ENCODE assay signal across 9 cellular contexts in the genomic region with DNA sequence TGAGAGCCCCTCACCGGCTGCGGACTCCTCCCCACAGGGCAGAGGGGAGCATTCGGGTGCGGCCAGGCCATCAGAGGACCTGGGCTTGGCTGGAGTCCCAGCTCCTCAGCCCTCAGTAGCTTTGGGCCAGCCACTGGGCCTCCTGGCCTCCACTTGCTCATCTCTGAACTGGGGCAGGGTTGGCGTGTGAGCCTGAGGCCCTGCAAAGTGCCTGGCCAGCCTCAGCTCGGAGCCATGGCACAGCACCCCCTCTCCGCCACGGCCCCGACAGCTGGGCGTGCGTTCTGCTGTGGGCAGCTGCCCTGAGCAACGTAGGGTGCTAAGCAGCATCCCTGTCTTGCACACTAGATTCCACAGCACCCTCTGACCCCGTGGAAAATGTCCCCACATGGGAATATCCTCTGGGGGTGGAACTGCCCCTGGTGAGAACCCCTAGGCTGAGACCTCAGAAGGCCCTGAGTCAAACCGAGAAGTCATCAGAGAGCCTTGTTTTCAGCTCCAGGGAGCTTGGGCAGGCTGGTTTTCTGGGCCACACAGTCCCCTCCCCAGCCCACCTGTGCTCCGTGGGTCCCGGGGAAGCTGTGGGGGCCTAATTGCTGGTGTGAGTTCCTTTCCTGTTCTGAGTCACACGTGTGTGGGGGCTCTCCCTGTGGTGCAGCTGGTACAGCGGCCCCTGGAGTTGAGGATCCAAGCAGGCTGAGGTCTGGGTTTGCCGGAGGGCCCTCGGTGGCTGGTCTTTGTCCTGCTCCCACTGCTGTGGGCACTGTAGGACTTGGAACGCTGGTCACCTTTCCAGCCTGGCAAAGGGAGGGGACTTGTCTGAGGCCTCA. TPM values are rescaled to one million over a fixed set of nuclear protein-coding genes. Genes with fewer than 3 reads are reported as not detected.
DNase-seq lines count a peak whose midpoint lies in the region; ATAC-seq and TF ChIP-seq lines count a peak whose summit lies in the region.
"Had no signal": no experiment of that assay in that cellular context is flagged by ENCODE, and none has a peak within 500 bp of the region (broad histone marks: within the 10 kb centered on the region; RNA-seq: fewer than 3 reads in every experiment).

No MANE protein-coding gene starts in this region.

- TF ChIP-seq CTCF in OCI-LY3 (IDR thresholded peaks at IDR 0.05; ENCODE audit: low read depth, low read length): peak; percentile 39

- ATAC-seq in GM18907 (IDR thresholded peaks at IDR 0.05; ENCODE audit: unreplicated experiment) (peak; percentile 67), HG02885 (IDR thresholded peaks at IDR 0.05; ENCODE audit: poor library complexity, unreplicated experiment) (peak; percentile 67)

- DNase-seq in effector memory CD4-positive, alpha-beta T cell: no peak
- DNase-seq in SJCRH30 (no peak), globus pallidus (ENCODE audit: low spot score) (no peak), retina (no peak)

- H3K27ac ChIP-seq in BLaER1 (peak overlapping the region; percentile 96), OCI-LY3 (ENCODE audit: low read length) (peak overlapping the region; percentile 92), SJCRH30 (no peak overlapping the region)
- no peak overlapping the region for H3K27ac ChIP-seq in effector memory CD4-positive, alpha-beta T cell (ENCODE audit: insufficient read depth, low read length, poor library complexity, severe bottlenecking)

- H3K4me3 ChIP-seq in BLaER1 (peak overlapping the region; percentile 56), OCI-LY3 (ENCODE audit: low read length) (peak overlapping the region; percentile 77), SJCRH30 (no peak overlapping the region)
- no peak overlapping the region for H3K4me3 ChIP-seq in effector memory CD4-positive, alpha-beta T cell (ENCODE audit: insufficient read depth, low read depth, low read length, poor library complexity, severe bottlenecking)
- H3K4me3 ChIP-seq: lung had no signal

- H3K9me3 ChIP-seq in BLaER1: no peaks in the 10 kb centered on the region
- H3K9me3 ChIP-seq in OCI-LY3 (ENCODE audit: insufficient read depth, low read length): no peaks in the 10 kb centered on the region
- no peaks in the 10 kb centered on the region for H3K9me3 ChIP-seq in effector memory CD4-positive, alpha-beta T cell (ENCODE audit: control insufficient read depth, low read length)
- no peaks in the 10 kb centered on the region for H3K9me3 ChIP-seq in SJCRH30 (replicated peaks)

- H2AFZ ChIP-seq in OCI-LY3 (ENCODE audit: low read depth, low read length): no peak overlapping the region; the same call in 1 of the 2 replicates

- H3K27me3 ChIP-seq in BLaER1 (no peaks in the 10 kb centered on the region), OCI-LY3 (ENCODE audit: low read depth, low read length) (peaks cover 28% of the 10 kb centered on the region), SJCRH30 (no peaks in the 10 kb centered on the region)
- no peaks in the 10 kb centered on the region for H3K27me3 ChIP-seq in effector memory CD4-positive, alpha-beta T cell (replicated peaks; ENCODE audit: control insufficient read depth, insufficient read depth, low read length, poor library complexity, severe bottlenecking)

- H3K4me1 ChIP-seq in BLaER1: peaks cover 100% of the 10 kb centered on the region
- peaks cover 91% of the 10 kb centered on the region for H3K4me1 ChIP-seq in OCI-LY3 (ENCODE audit: low read length)
- H3K4me1 ChIP-seq in effector memory CD4-positive, alpha-beta T cell (ENCODE audit: control insufficient read depth, insufficient read depth, low read length, poor library complexity, severe bottlenecking): no peaks in the 10 kb centered on the region
- peaks cover 24% of the 10 kb centered on the region for H3K4me1 ChIP-seq in SJCRH30

- H4K20me1 ChIP-seq in BLaER1 (no peaks in the 10 kb centered on the region), OCI-LY3 (ENCODE audit: insufficient read depth, low read length) (no peaks in the 10 kb centered on the region)

- H3K36me3 ChIP-seq in BLaER1 (no peaks in the 10 kb centered on the region), OCI-LY3 (replicated peaks; ENCODE audit: low read depth, low read length) (no peaks in the 10 kb centered on the region), SJCRH30 (no peaks in the 10 kb centered on the region)
- no peaks in the 10 kb centered on the region for H3K36me3 ChIP-seq in effector memory CD4-positive, alpha-beta T cell (ENCODE audit: control insufficient read depth, insufficient read depth, low read length)

- no peaks in the 10 kb centered on the region for H3K79me2 ChIP-seq in OCI-LY3 (ENCODE audit: low read length)

- H3K9ac ChIP-seq in BLaER1 (peak overlapping the region; percentile 78), OCI-LY3 (ENCODE audit: low read length) (peak overlapping the region; percentile 85; the same call in 1 of the 2 replicates)

- peak overlapping the region; percentile 99 for H3K4me2 ChIP-seq in BLaER1
- H3K4me2 ChIP-seq in OCI-LY3 (ENCODE audit: low read length): peak overlapping the region; percentile 100

RNA-seq across cellular contexts. Expression of gene TP73, which starts 24.5 kb away (rescaled TPM):
- total RNA-seq in SJCRH30 (2014; rRNA removed; shearing (Covaris generic)): 13.1 and 14.9 TPM in 2 replicates

RNA-seq across cellular contexts. Expression of gene WRAP73, which starts 26.9 kb away (rescaled TPM):
- 41.6 and 47.9 TPM in 2 replicates for total RNA-seq in SJCRH30 (2014; rRNA removed; shearing (Covaris generic))

RNA-seq across cellular contexts. Expression of gene TPRG1L, which starts 52.0 kb away (rescaled TPM):
- 20.0 and 21.1 TPM in 2 replicates for total RNA-seq in SJCRH30 (2014; rRNA removed; shearing (Covaris generic))

Comparison
In these comparisons a context has a peak if more than half of its experiments do, and no peak if none do; other contexts are left out.
1. H3K27ac ChIP-seq: peak in BLaER1 (single experiment) and OCI-LY3 (single experiment); none in effector memory CD4-positive, alpha-beta T cell (single experiment) and SJCRH30 (single experiment).
2. H3K4me3 ChIP-seq: peak in BLaER1 (single experiment) and OCI-LY3 (single experiment); none in effector memory CD4-positive, alpha-beta T cell (single experiment) and SJCRH30 (single experiment).